8 cellular contexts compared by ENCODE assay signal in the genomic region with DNA sequence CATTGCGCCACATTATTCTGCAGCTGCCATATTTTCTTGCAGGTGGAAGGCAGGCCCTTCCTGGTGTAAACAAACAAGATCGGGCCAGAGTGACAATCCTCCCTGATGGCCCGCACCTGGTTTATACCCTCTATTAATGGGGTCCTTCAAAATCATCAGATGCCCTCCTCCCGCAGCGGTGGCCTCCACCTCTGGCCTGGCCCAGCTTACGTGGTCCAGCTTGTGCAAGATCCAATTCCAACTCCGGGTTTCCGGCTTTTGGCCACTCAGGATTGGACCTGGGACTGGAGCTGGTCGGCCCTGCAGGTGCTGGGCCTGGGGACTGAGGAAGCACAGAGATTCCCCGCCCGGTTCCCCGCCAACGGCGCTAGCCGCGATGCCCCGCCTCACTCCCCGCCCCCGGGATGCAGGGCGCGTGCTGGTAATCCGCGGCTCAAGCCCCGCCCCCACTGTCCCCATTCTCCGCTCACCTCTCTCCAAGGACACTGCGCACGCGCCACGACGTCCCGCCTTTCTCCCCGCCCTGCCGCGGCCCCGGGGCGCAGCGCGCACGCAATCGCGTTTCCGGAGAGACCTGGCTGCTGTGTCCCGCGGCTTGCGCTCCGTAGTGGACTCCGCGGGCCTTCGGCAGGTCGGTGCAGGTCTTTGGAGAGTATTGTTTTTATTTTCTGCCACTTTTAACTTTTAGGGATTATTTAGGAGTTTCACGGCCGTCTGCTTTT.
DNase-seq lines count a peak whose midpoint lies in the region; ATAC-seq, FAIRE-seq and TF ChIP-seq lines count a peak whose summit lies in the region.

A gene (plus strand): TSS at position 555 of the 722 bp plus-strand sequence. CDS start 1,441 bp downstream, outside the sequence.

- H3F3A ChIP-seq in Loucy (ENCODE audit: low read depth), result no peaks in the 10 kb centered on the region

- peak within 1 kb of the TSS; percentile 85 for H3K9ac ChIP-seq in Loucy (ENCODE audit: low read depth, low read length, poor library complexity, severe bottlenecking)

- peaks cover 23% of the 10 kb centered on the region for H4K20me1 ChIP-seq in Loucy (ENCODE audit: insufficient read depth, low read length, poor library complexity, severe bottlenecking)

- H3K79me2 ChIP-seq in Loucy (ENCODE audit: insufficient read depth, low read length), result peaks cover 53% of the 10 kb centered on the region

- H3K4me2 ChIP-seq in Loucy (ENCODE audit: low read depth, low read length, poor library complexity, severe bottlenecking), result peak within 1 kb of the TSS; percentile 98

- H3K36me3 Mint-ChIP-seq in nephron (ENCODE audit: low read depth), result peaks cover 11% of the 10 kb centered on the region

- peak; percentile 95 for ATAC-seq in stimulated activated naive CD8-positive, alpha-beta T cell treated with anti-CD3 and anti-CD28 coated beads, Interleukin-15, amount 100 ng/mL, for 72 hours

- H3K27me3 Mint-ChIP-seq in nephron (ENCODE audit: low read depth), result peaks cover 10% of the 10 kb centered on the region
- H3K27me3 Mint-ChIP-seq in stimulated activated naive CD8-positive, alpha-beta T cell treated with anti-CD3 and anti-CD28 coated beads, Interleukin-15, amount 100 ng/mL, for 72 hours, result no peaks in the 10 kb centered on the region

- no peaks in the 10 kb centered on the region for H3K9me3 ChIP-seq in Loucy (ENCODE audit: insufficient read depth, low read depth, low read length)

- no peaks in the 10 kb centered on the region for H3K9me3 Mint-ChIP-seq in nephron
- no peaks in the 10 kb centered on the region for H3K9me3 Mint-ChIP-seq in stimulated activated naive CD8-positive, alpha-beta T cell treated with anti-CD3 and anti-CD28 coated beads, Interleukin-15, amount 100 ng/mL, for 72 hours

- peak within 1 kb of the TSS; percentile 81 to 90 (median 87) for H3K27ac Mint-ChIP-seq in nephron
- peak within 1 kb of the TSS; percentile 95 to 97 for H3K27ac Mint-ChIP-seq in stimulated activated naive CD8-positive, alpha-beta T cell treated with anti-CD3 and anti-CD28 coated beads, Interleukin-15, amount 100 ng/mL, for 72 hours

- H3K4me3 ChIP-seq in Loucy (ENCODE audit: low read length, poor library complexity, severe bottlenecking) (peak within 1 kb of the TSS; percentile 78), fibroblast of pulmonary artery (replicated peaks; ENCODE audit: low read depth, low read length) (peak within 1 kb of the TSS; percentile 94)

- TF ChIP-seq POLR2A in H54 (IDR thresholded peaks at IDR 0.05; ENCODE audit: low read depth, low read length) (peak; percentile 85), Raji (IDR thresholded peaks at IDR 0.05; ENCODE audit: insufficient read depth, low read depth, low read length) (peak; percentile 95)

- H3K4me3 Mint-ChIP-seq in nephron, result peak within 1 kb of the TSS; percentile 96 to 98 (median 97)
- peak within 1 kb of the TSS; percentile 88 to 93 for H3K4me3 Mint-ChIP-seq in stimulated activated naive CD8-positive, alpha-beta T cell treated with anti-CD3 and anti-CD28 coated beads, Interleukin-15, amount 100 ng/mL, for 72 hours

- FAIRE-seq in H54 (lab: Jason Lieb, UNC), result peak; percentile 64

- no peaks in the 10 kb centered on the region for H3K9me2 ChIP-seq in Loucy (replicated peaks; ENCODE audit: low read depth, low read length)

- peaks cover 35% of the 10 kb centered on the region for H3K4me1 Mint-ChIP-seq in nephron
- H3K4me1 Mint-ChIP-seq in stimulated activated naive CD8-positive, alpha-beta T cell treated with anti-CD3 and anti-CD28 coated beads, Interleukin-15, amount 100 ng/mL, for 72 hours, result peaks cover 25% of the 10 kb centered on the region

- DNase-seq in EL, result peak; percentile 98
- peak; percentile 91 for DNase-seq in H54 (ENCODE audit: insufficient read length, low spot score)
- peak; percentile 99 for DNase-seq in activated effector memory CD4-positive, alpha-beta T cell treated with Interleukin-2 at 50 U/mL for 16 hours
- peak; percentile 97 for DNase-seq in fibroblast of pulmonary artery (ENCODE audit: low read depth)
- DNase-seq in stimulated activated naive CD8-positive, alpha-beta T cell treated with anti-CD3 and anti-CD28 coated beads, Interleukin-15, amount 100 ng/mL, for 72 hours, result peak; percentile 99

- no peaks in the 10 kb centered on the region for H3K27me3 ChIP-seq in Loucy (ENCODE audit: insufficient read depth, low read length, poor library complexity, severe bottlenecking)

- no peaks in the 10 kb centered on the region for H3K36me3 ChIP-seq in Loucy (ENCODE audit: insufficient read depth, low read length)

- H2AFZ ChIP-seq in Loucy (ENCODE audit: low read length), result peak within 1 kb of the TSS; percentile 90

- peaks cover 47% of the 10 kb centered on the region for H3K4me1 ChIP-seq in Loucy (ENCODE audit: insufficient read depth, low read length, poor library complexity, severe bottlenecking)

- TF ChIP-seq CTCF in Loucy (conservative IDR thresholded peaks at IDR 0.05; ENCODE audit: low read length) (no peak), fibroblast of pulmonary artery (IDR thresholded peaks at IDR 0.05; ENCODE audit: low read length, missing control alignments) (no peak), nephron (IDR thresholded peaks at IDR 0.05; ENCODE audit: unreplicated experiment in 3 of 3) (no peak)

Comparison
In these comparisons a context has a peak if more than half of its experiments do, and no peak if none do; other contexts are left out.
1. Peak in every context shown above with its lines: DNase-seq, ATAC-seq and H3K4me3 ChIP-seq.